17 cellular contexts compared by ENCODE assay signal in the genomic region with DNA sequence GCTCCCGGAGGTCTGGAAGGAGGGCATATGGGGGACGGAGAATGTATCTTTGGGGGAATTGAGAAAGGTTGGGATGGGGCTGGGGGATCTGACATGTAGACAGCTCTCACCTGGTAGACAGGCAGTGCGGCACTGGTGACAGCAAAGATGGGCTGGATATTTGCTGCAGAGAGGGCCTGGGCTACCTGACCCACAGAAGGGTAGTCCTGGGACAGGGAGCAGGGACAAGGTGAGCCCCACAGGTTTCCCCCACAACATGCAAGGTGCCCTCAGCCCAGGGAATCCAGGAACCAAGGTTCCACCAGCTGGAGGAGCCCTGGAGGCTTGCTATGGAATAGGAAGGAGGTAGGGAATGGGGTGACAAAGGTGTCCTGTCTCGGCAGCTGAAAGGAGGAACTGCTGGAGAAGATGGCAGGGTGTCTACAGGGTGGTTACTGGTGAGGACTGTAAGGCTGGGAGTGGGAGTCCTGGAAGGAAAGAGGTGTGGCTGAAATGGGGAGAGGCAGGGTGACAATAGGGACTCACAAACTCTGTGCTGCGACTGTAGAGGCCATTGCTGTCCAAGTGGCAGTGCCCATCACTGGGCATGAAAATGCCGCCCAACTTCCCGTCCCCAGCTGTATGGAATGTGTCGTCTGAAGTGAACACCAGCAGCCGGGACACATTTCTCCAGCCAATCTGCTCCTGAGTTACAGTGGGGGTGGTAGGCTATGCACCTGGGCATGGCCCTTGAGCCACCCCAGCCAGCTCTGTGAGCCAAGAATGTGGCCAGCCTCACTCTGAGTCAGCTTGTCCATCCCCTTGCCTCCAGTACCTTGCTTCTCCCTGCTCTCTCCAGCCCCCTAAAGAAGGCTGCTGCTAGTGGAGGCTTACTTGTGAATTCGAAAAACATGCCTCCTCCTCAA. TPM values are rescaled to one million over a fixed set of nuclear protein-coding genes. Genes with fewer than 3 reads are reported as not detected.
DNase-seq lines count a peak whose midpoint lies in the region; ATAC-seq and TF ChIP-seq lines count a peak whose summit lies in the region.
"Had no signal": no experiment of that assay in that cellular context is flagged by ENCODE, and none has a peak within 500 bp of the region (broad histone marks: within the 10 kb centered on the region; RNA-seq: fewer than 3 reads in every experiment).

No MANE protein-coding gene starts in this region.

- H3K27me3 Mint-ChIP-seq in activated naive CD8-positive, alpha-beta T cell: no peaks in the 10 kb centered on the region
- H3K27me3 Mint-ChIP-seq in activated naive CD8-positive, alpha-beta T cell treated with anti-CD3 and anti-CD28 coated beads, Interleukin-2, amount 50 U/mL, for 24 hours: no peaks in the 10 kb centered on the region

- H3K4me3 Mint-ChIP-seq in activated naive CD8-positive, alpha-beta T cell: no peak overlapping the region
- no peak overlapping the region for H3K4me3 Mint-ChIP-seq in activated naive CD8-positive, alpha-beta T cell treated with anti-CD3 and anti-CD28 coated beads, Interleukin-2, amount 50 U/mL, for 24 hours

- H3K9me3 ChIP-seq in effector memory CD4-positive, alpha-beta T cell (ENCODE audit: control insufficient read depth, low read length): no peaks in the 10 kb centered on the region
- no peaks in the 10 kb centered on the region for H3K9me3 ChIP-seq in upper lobe of right lung

- H3K27ac ChIP-seq in effector memory CD4-positive, alpha-beta T cell (ENCODE audit: insufficient read depth, low read length, poor library complexity, severe bottlenecking): peak overlapping the region; percentile 31
- H3K27ac ChIP-seq in upper lobe of right lung: no peak overlapping the region

- H3K27ac Mint-ChIP-seq in activated naive CD8-positive, alpha-beta T cell: peak overlapping the region; percentile 41
- H3K27ac Mint-ChIP-seq in activated naive CD8-positive, alpha-beta T cell treated with anti-CD3 and anti-CD28 coated beads, Interleukin-2, amount 50 U/mL, for 24 hours: no peak overlapping the region

- H3K27me3 ChIP-seq in effector memory CD4-positive, alpha-beta T cell (replicated peaks; ENCODE audit: control insufficient read depth, insufficient read depth, low read length, poor library complexity, severe bottlenecking): no peaks in the 10 kb centered on the region
- no peaks in the 10 kb centered on the region for H3K27me3 ChIP-seq in upper lobe of right lung

- no peaks in the 10 kb centered on the region for H3K9me3 Mint-ChIP-seq in activated naive CD8-positive, alpha-beta T cell (ENCODE audit: low read depth)
- no peaks in the 10 kb centered on the region for H3K9me3 Mint-ChIP-seq in activated naive CD8-positive, alpha-beta T cell treated with anti-CD3 and anti-CD28 coated beads, Interleukin-2, amount 50 U/mL, for 24 hours

- no peak overlapping the region for H3K4me3 ChIP-seq in effector memory CD4-positive, alpha-beta T cell (ENCODE audit: insufficient read depth, low read depth, low read length, poor library complexity, severe bottlenecking)
- H3K4me3 ChIP-seq in upper lobe of right lung: no peak overlapping the region

- intact Hi-C loops in upper lobe of right lung (cut with DNase I) (loop anchor here (5.0 kb wide), 1 partner anchor 33 kb away; no protein-coding TSS in a partner anchor), sciatic nerve (cut with DNase I) (loop anchor here (5.0 to 10.0 kb wide), 2 partner anchors 33 to 131 kb away; no protein-coding TSS in a partner anchor)

- H3K36me3 ChIP-seq in effector memory CD4-positive, alpha-beta T cell (ENCODE audit: control insufficient read depth, insufficient read depth, low read length): peaks cover 78% of the 10 kb centered on the region
- H3K36me3 ChIP-seq in upper lobe of right lung: no peaks in the 10 kb centered on the region

- H3K4me1 Mint-ChIP-seq in activated naive CD8-positive, alpha-beta T cell (ENCODE audit: low read depth): peaks cover 38% of the 10 kb centered on the region
- H3K4me1 Mint-ChIP-seq in activated naive CD8-positive, alpha-beta T cell treated with anti-CD3 and anti-CD28 coated beads, Interleukin-2, amount 50 U/mL, for 24 hours: peaks cover 37% of the 10 kb centered on the region

- no peak for DNase-seq in activated naive CD8-positive, alpha-beta T cell treated with anti-CD3 and anti-CD28 coated beads, Interleukin-2, amount 50 U/mL, for 24 hours
- DNase-seq in M059J (ENCODE audit: low read depth) (peak; percentile 44), upper lobe of right lung (no peak), sciatic nerve (ENCODE audit: low spot score) (no peak)
- DNase-seq in effector memory CD4-positive, alpha-beta T cell: no peak
- DNase-seq: activated CD4-positive, alpha-beta T cell treated with anti-CD3 and anti-CD28 coated beads, Interleukin-2, amount 50 U/mL, for 48 hours; activated naive CD4-positive, alpha-beta T cell treated with Interleukin-2 at 50 U/mL for 16 hours; DMS79; islet precursor cell; NCI-H2081; NCI-H748 treated with DMSO at 0.1 percent for 48 hours; posterior cingulate gyrus; stimulated activated CD4-positive, alpha-beta T cell treated with anti-CD3 and anti-CD28 coated beads, Interleukin-12 subunit alpha, Interleukin-12 subunit beta, amount 100 ng/mL, for 4 hours; T-helper 9 cell had no signal

- no peak for ATAC-seq in activated naive CD8-positive, alpha-beta T cell treated with anti-CD3 and anti-CD28 coated beads, Interleukin-2, amount 50 U/mL, for 24 hours
- ATAC-seq in upper lobe of right lung (peak; percentile 32), sciatic nerve (no peak), GM19328 (IDR thresholded peaks at IDR 0.05; ENCODE audit: unreplicated experiment) (no peak), HG02678 (IDR thresholded peaks at IDR 0.05; ENCODE audit: unreplicated experiment) (no peak)

- peaks cover 6% of the 10 kb centered on the region for H3K36me3 Mint-ChIP-seq in activated naive CD8-positive, alpha-beta T cell
- peaks cover 36% of the 10 kb centered on the region for H3K36me3 Mint-ChIP-seq in activated naive CD8-positive, alpha-beta T cell treated with anti-CD3 and anti-CD28 coated beads, Interleukin-2, amount 50 U/mL, for 24 hours (ENCODE audit: low read depth)

- no peak for TF ChIP-seq CTCF in upper lobe of right lung (IDR thresholded peaks at IDR 0.05)

- H3K4me1 ChIP-seq in effector memory CD4-positive, alpha-beta T cell (ENCODE audit: control insufficient read depth, insufficient read depth, low read length, poor library complexity, severe bottlenecking): peaks cover 34% of the 10 kb centered on the region
- H3K4me1 ChIP-seq in upper lobe of right lung: peaks cover 13% of the 10 kb centered on the region

RNA-seq across cellular contexts. Expression of a gene that starts 11.3 kb away (rescaled TPM):
- total RNA-seq in M059J (2014; rRNA removed; shearing (Covaris generic)): not detected in 2 replicates
- 7.7 TPM for total RNA-seq in upper lobe of right lung
- 33.4 TPM for total RNA-seq in sciatic nerve

RNA-seq across cellular contexts. Expression of a gene that starts 15.0 kb away (rescaled TPM):
- total RNA-seq in M059J (2014; rRNA removed; shearing (Covaris generic)): 0.89 and 2.6 TPM in 2 replicates
- total RNA-seq in upper lobe of right lung (41.7 TPM), sciatic nerve (81.7 TPM)

RNA-seq across cellular contexts. Expression of a gene that starts 15.2 kb away (rescaled TPM):
- 9.5 and 11.7 TPM in 2 replicates for total RNA-seq in M059J (2014; rRNA removed; shearing (Covaris generic))
- total RNA-seq in upper lobe of right lung: 46.8 TPM
- 51.0 TPM for total RNA-seq in sciatic nerve

RNA-seq across cellular contexts. Expression of a gene that starts 36.2 kb away (rescaled TPM):
- total RNA-seq in M059J (2014; rRNA removed; shearing (Covaris generic)): 16.7 and 22.1 TPM in 2 replicates
- total RNA-seq in upper lobe of right lung (23.8 TPM), sciatic nerve (56.3 TPM)

Comparison
In these comparisons a context has a peak if more than half of its experiments do, and no peak if none do; other contexts are left out.
1. RNA of a gene that starts 15.0 kb away (total RNA-seq): 81.7 TPM in sciatic nerve (single experiment) and 41.7 TPM in upper lobe of right lung (single experiment); 0.89 to 2.6 TPM in M059J; every median in the first group is over 10 times any median in the second.